ENCODE assay signal across 8 cellular contexts in genomic region chr17:48636177-48637018, GRCh38. TPM values are rescaled to one million over a fixed set of nuclear protein-coding genes. Genes with fewer than 3 reads are reported as not detected.
DNase-seq lines count a peak whose midpoint lies in the region; ATAC-seq, FAIRE-seq and TF ChIP-seq lines count a peak whose summit lies in the region.

No MANE protein-coding gene starts in this region.

- H3K4me1 Mint-ChIP-seq in nephron progenitor cell = peaks cover 89% of the 10 kb centered on the region

- no peak for DNase-seq in AG04450 (ENCODE audit: low read depth, low spot score)
- peak; percentile 93 for DNase-seq in GM19239 (ENCODE audit: insufficient read length, low spot score)
- peak; percentile 68 for DNase-seq in NCI-H2171 (lab: John Stamatoyannopoulos, UW)
- DNase-seq in activated CD4-positive, alpha-beta T cell treated with anti-CD3 and anti-CD28 coated beads, Interleukin-2, amount 50 U/mL, for 48 hours = peak; percentile 85 to 89
- no peak for DNase-seq in epithelial cell of proximal tubule (ENCODE audit: low read depth)
- DNase-seq in nephron progenitor cell = peak; percentile 99
- DNase-seq in aorta = peak; percentile 84 to 94
- no peak for DNase-seq in midbrain (lab: John Stamatoyannopoulos, UW)

- H3K36me3 ChIP-seq in aorta (ENCODE audit: control insufficient read depth in 1 of 2, insufficient read depth in 2 of 2, low read length in 1 of 2) = no peaks in the 10 kb centered on the region

- H3K9me3 ChIP-seq in AG04450 (ENCODE audit: control insufficient read depth, insufficient read depth, low read length) (peaks cover 9% of the 10 kb centered on the region; the same call in 1 of the 2 replicates), aorta (ENCODE audit: control insufficient read depth, low read length) (no peaks in the 10 kb centered on the region)

- no peak overlapping the region for H3K27ac ChIP-seq in AG04450 (ENCODE audit: low read depth, low read length)
- no peak overlapping the region for H3K27ac ChIP-seq in aorta (ENCODE audit: low read depth in 1 of 2, low read length in 2 of 2)

- CTCF ChIA-PET in AG04450 (lab: Charles Lee) = interaction anchor here (0.5 to 1.9 kb wide), 36 partner anchors 9 to 794 kb away, joined by 3 to 11 read pairs (median 4); partner anchors contain the start of gene HOXB9

- peak overlapping the region; percentile 99 for H3K4me3 Mint-ChIP-seq in nephron progenitor cell

- peak overlapping the region; percentile 97 for H3K27ac Mint-ChIP-seq in nephron progenitor cell

- H3K36me3 Mint-ChIP-seq in nephron progenitor cell (ENCODE audit: low read depth) = no peaks in the 10 kb centered on the region

- no peak overlapping the region for H3K4me3 ChIP-seq in AG04450 (ENCODE audit: low read depth, low read length)
- peak overlapping the region; percentile 15 for H3K4me3 ChIP-seq in epithelial cell of proximal tubule (ENCODE audit: low read depth, low read length)
- H3K4me3 ChIP-seq in aorta (ENCODE audit: low read length in 2 of 2) = no peak overlapping the region

- TF ChIP-seq CTCF in AG04450 (IDR thresholded peaks at IDR 0.05; ENCODE audit: low read depth, low read length) (peak; percentile 57), epithelial cell of proximal tubule (conservative IDR thresholded peaks at IDR 0.05; ENCODE audit: low read depth, low read length) (peak; percentile 66), nephron progenitor cell (IDR thresholded peaks at IDR 0.05) (peak; percentile 73)

- intact Hi-C loops in aorta (cut with DNase I) = no loop called here

- H3K4me1 ChIP-seq in aorta (ENCODE audit: control insufficient read depth in 1 of 2, insufficient read depth in 2 of 2, low read length in 2 of 2) = no peaks in the 10 kb centered on the region

- peak; percentile 80 for ATAC-seq in aorta (ENCODE audit: low FRiP score)

- POLR2A ChIA-PET in AG04450 (lab: Yijun Ruan, JAX) = interaction anchor here (0.6 kb wide), 1 partner anchor 182 kb away, joined by 6 read pairs; no protein-coding TSS in a partner anchor

- H3K9me3 Mint-ChIP-seq in nephron progenitor cell = no peaks in the 10 kb centered on the region

- peaks cover 5% of the 10 kb centered on the region for H3K27me3 Mint-ChIP-seq in nephron progenitor cell (ENCODE audit: low read depth, poor library complexity)

- H3K27me3 ChIP-seq in AG04450 (ENCODE audit: control insufficient read depth, insufficient read depth, low read length) (peaks cover 97% of the 10 kb centered on the region), aorta (ENCODE audit: control insufficient read depth in 1 of 2, insufficient read depth in 2 of 2, low read length in 1 of 2) (peaks cover 0 to 2% of the 10 kb centered on the region in 2 donors)

- no peak for FAIRE-seq in GM19239 (lab: Jason Lieb, UNC)

- 11 to 13% methylated on average over 39 of the region's 39 CpGs for WGBS in aorta, 2 donors

RNA-seq across cellular contexts. Expression of gene HOXB9, which starts 10.2 kb away (rescaled TPM):
- 0.02 TPM in 1 of 2 replicates, not detected in the other for polyA plus RNA-seq in AG04450 (2011; rRNA removed)
- polyA minus RNA-seq in AG04450 (2011; rRNA and poly(A)+ RNA removed) = not detected in 2 replicates
- total RNA-seq in epithelial cell of proximal tubule = 74.5 and 83.8 TPM in 2 replicates
- under 1 TPM; 0.33 to 0.39 TPM for total RNA-seq in aorta
- polyA plus RNA-seq in aorta = under 1 TPM in 1 of 2 donors, not detected in 1; 0.75 TPM

RNA-seq across cellular contexts. Expression of gene HOXB8, which starts 21.3 kb away (rescaled TPM):
- polyA plus RNA-seq in AG04450 (2011; rRNA removed) (0.87 and 0.97 TPM in 2 replicates), aorta (under 1 TPM in 1 of 2 donors, not detected in 1; 0.31 TPM)
- polyA minus RNA-seq in AG04450 (2011; rRNA and poly(A)+ RNA removed) = 0.61 and 1.3 TPM in 2 replicates
- total RNA-seq in epithelial cell of proximal tubule (12.7 and 21.4 TPM in 2 replicates), aorta (1 to 10 TPM; 1.0 to 1.9 TPM)

RNA-seq across cellular contexts. Expression of gene HOXB7, which starts 25.6 kb away (rescaled TPM):
- polyA plus RNA-seq in AG04450 (2011; rRNA removed) = 10.1 and 11.3 TPM in 2 replicates
- 2.5 and 2.7 TPM in 2 replicates for polyA minus RNA-seq in AG04450 (2011; rRNA and poly(A)+ RNA removed)
- total RNA-seq in epithelial cell of proximal tubule = 24.9 and 26.0 TPM in 2 replicates
- total RNA-seq in aorta = 10 to 100 TPM in 1 of 2 donors, 1 to 10 TPM in 1; 9.1 to 14.1 TPM
- polyA plus RNA-seq in aorta = 10 to 100 TPM; 18.2 to 22.4 TPM

RNA-seq across cellular contexts. Expression of gene HOXB6, which starts 31.6 kb away (rescaled TPM):
- polyA plus RNA-seq in AG04450 (2011; rRNA removed) (15.4 and 20.4 TPM in 2 replicates), aorta (1 to 10 TPM; 3.9 to 4.1 TPM)
- 9.1 and 12.0 TPM in 2 replicates for polyA minus RNA-seq in AG04450 (2011; rRNA and poly(A)+ RNA removed)
- total RNA-seq in epithelial cell of proximal tubule (42.9 and 55.6 TPM in 2 replicates), aorta (10 to 100 TPM in 1 of 2 donors, 1 to 10 TPM in 1; 5.8 to 16.8 TPM)

RNA-seq across cellular contexts. Expression of gene HOXB5, which starts 42.8 kb away (rescaled TPM):
- polyA plus RNA-seq in AG04450 (2011; rRNA removed) (9.4 and 9.8 TPM in 2 replicates), aorta (1 to 10 TPM in 1 of 2 donors, not detected in 1; 3.6 TPM)
- 4.2 and 4.4 TPM in 2 replicates for polyA minus RNA-seq in AG04450 (2011; rRNA and poly(A)+ RNA removed)
- total RNA-seq in epithelial cell of proximal tubule (2.8 and 5.5 TPM in 2 replicates), aorta (1 to 10 TPM; 1.4 to 5.9 TPM)

Comparison
In these comparisons a context has a peak if more than half of its experiments do, and no peak if none do; other contexts are left out.
1. DNase-seq: peak in GM19239 (single experiment), NCI-H2171 (single experiment), activated CD4-positive, alpha-beta T cell treated with anti-CD3 and anti-CD28 coated beads, Interleukin-2, amount 50 U/mL, for 48 hours (2 of 2), nephron progenitor cell (single experiment) and aorta (2 of 2); none in AG04450 (single experiment), epithelial cell of proximal tubule (single experiment) and midbrain (single experiment).
2. RNA of gene HOXB9, which starts 10.2 kb away (total RNA-seq): 74.5 to 83.8 TPM in epithelial cell of proximal tubule; 0.33 to 0.39 TPM in aorta; every median in the first group is over 10 times any median in the second.
3. Peak in every context shown above with its lines, with median percentiles within 50 percentile points of each other: CTCF ChIP-seq.